15 cellular contexts compared by ENCODE assay signal in genomic region chr1:177927021-177927596, GRCh38. TPM values are rescaled to one million over a fixed set of nuclear protein-coding genes. Genes with fewer than 3 reads are reported as not detected.
DNase-seq lines count a peak whose midpoint lies in the region; FAIRE-seq and TF ChIP-seq lines count a peak whose summit lies in the region.
"Had no signal": no experiment of that assay in that cellular context is flagged by ENCODE, and none has a peak within 500 bp of the region (broad histone marks: within the 10 kb centered on the region; RNA-seq: fewer than 3 reads in every experiment).

No MANE protein-coding gene starts in this region.

- H3K4me1 Mint-ChIP-seq in astrocyte (ENCODE audit: low read depth, unreplicated experiment) (peaks cover 22% of the 10 kb centered on the region), endodermal cell (peaks cover 6% of the 10 kb centered on the region)

- H3K4me1 ChIP-seq in astrocyte (ENCODE audit: insufficient read depth, low read length) = peaks cover 23% of the 10 kb centered on the region
- H3K4me1 ChIP-seq in A673 (ENCODE audit: insufficient read depth, low read length, poor library complexity, severe bottlenecking) = no peaks in the 10 kb centered on the region
- no peaks in the 10 kb centered on the region for H3K4me1 ChIP-seq in endodermal cell (ENCODE audit: control insufficient read depth, insufficient read depth, low read length)
- H3K4me1 ChIP-seq: ascending aorta, gastrocnemius medialis had no signal

- H3K9me3 Mint-ChIP-seq in astrocyte (ENCODE audit: unreplicated experiment) (peaks cover 3% of the 10 kb centered on the region), endodermal cell (no peaks in the 10 kb centered on the region)

- peak overlapping the region; percentile 10 for H2AFZ ChIP-seq in astrocyte (ENCODE audit: low read depth, low read length)

- peak; percentile 99 for FAIRE-seq in astrocyte (lab: Jason Lieb, UNC)

- H3K27ac Mint-ChIP-seq in astrocyte (ENCODE audit: unreplicated experiment) (peak overlapping the region; percentile 56), endodermal cell (no peak overlapping the region)

- H3K27ac ChIP-seq in astrocyte (ENCODE audit: low read depth, low read length) (peak overlapping the region; percentile 76), A673 (ENCODE audit: low read depth, low read length, poor library complexity, severe bottlenecking) (no peak overlapping the region), endodermal cell (ENCODE audit: low read depth, low read length) (no peak overlapping the region)
- H3K27ac ChIP-seq: gastrocnemius medialis had no signal

- H3K4me3 ChIP-seq in astrocyte (ENCODE audit: insufficient read depth, low read depth, low read length) = no peak overlapping the region
- H3K4me3 ChIP-seq in A673 (ENCODE audit: low read depth, low read length, poor library complexity, severe bottlenecking) = no peak overlapping the region
- H3K4me3 ChIP-seq in endodermal cell (ENCODE audit: low read length) = no peak overlapping the region
- H3K4me3 ChIP-seq: ascending aorta, gastrocnemius medialis had no signal

- no peaks in the 10 kb centered on the region for H3K27me3 Mint-ChIP-seq in astrocyte (ENCODE audit: low read depth, unreplicated experiment)
- H3K27me3 Mint-ChIP-seq in endodermal cell (ENCODE audit: insufficient read depth) = peaks cover 2% of the 10 kb centered on the region

- H3K27me3 ChIP-seq in astrocyte (ENCODE audit: insufficient read depth, low read length) (no peaks in the 10 kb centered on the region), A673 (replicated peaks; ENCODE audit: insufficient read depth, low read depth, low read length, poor library complexity) (no peaks in the 10 kb centered on the region), endodermal cell (ENCODE audit: control insufficient read depth, insufficient read depth, low read length, poor library complexity, severe bottlenecking) (no peaks in the 10 kb centered on the region)
- H3K27me3 ChIP-seq: ascending aorta, gastrocnemius medialis had no signal

- peak; percentile 96 for DNase-seq in HCEC 1CT
- DNase-seq in astrocyte (ENCODE audit: low read depth) = peak; percentile 97
- peak; percentile 73 for DNase-seq in glomerular visceral epithelial cell (ENCODE audit: extremely low spot score)
- DNase-seq in stromal cell of bone marrow (ENCODE audit: low read depth) = peak; percentile 60
- no peak for DNase-seq in A673 (ENCODE audit: low spot score)
- no peak for DNase-seq in endodermal cell
- no peak for DNase-seq in HT-29 (ENCODE audit: low spot score)
- no peak for DNase-seq in HK-2 (ENCODE audit: unreplicated experiment)
- DNase-seq: activated T-cell treated with anti-CD3 and anti-CD28 coated beads, Interleukin-2, amount 50 U/mL, for 1 hour; DMS53; gastrocnemius medialis; NCI-H2227 treated with DMSO at 0.1 percent for 48 hours; posterior cingulate gyrus; stimulated activated CD4-positive, alpha-beta T cell treated with anti-CD3 and anti-CD28 coated beads, Interleukin-4, amount 100 ng/mL, for 24 hours had no signal

- POLR2A ChIA-PET in A673 (lab: Charles Lee; ENCODE audit: low non-redundant PET) = no interaction called here

- H4K20me1 ChIP-seq in astrocyte (ENCODE audit: insufficient read depth, low read length) = no peaks in the 10 kb centered on the region

- peak overlapping the region; percentile 36 for H3K4me3 Mint-ChIP-seq in astrocyte (ENCODE audit: unreplicated experiment)
- no peak overlapping the region for H3K4me3 Mint-ChIP-seq in endodermal cell

- peak overlapping the region; percentile 20 for H3K9ac ChIP-seq in astrocyte (ENCODE audit: low read length)
- no peak overlapping the region for H3K9ac ChIP-seq in endodermal cell (ENCODE audit: extremely low read depth, low read length, poor library complexity, severe bottlenecking)

- intact Hi-C loops in A673 (cut with micrococcal nuclease; ENCODE audit: unreplicated experiment) = no loop called here

- H3K36me3 ChIP-seq in astrocyte (ENCODE audit: insufficient read depth, low read length) (no peaks in the 10 kb centered on the region), A673 (ENCODE audit: insufficient read depth, low read length, poor library complexity, severe bottlenecking) (no peaks in the 10 kb centered on the region), endodermal cell (ENCODE audit: control insufficient read depth, insufficient read depth, low read length) (no peaks in the 10 kb centered on the region)

- H3K4me2 ChIP-seq in astrocyte (ENCODE audit: low read length) = peak overlapping the region; percentile 58

- TF ChIP-seq CTCF in astrocyte (IDR thresholded peaks at IDR 0.05; ENCODE audit: insufficient read depth, low read depth, low read length) (no peak), A673 (conservative IDR thresholded peaks at IDR 0.05; ENCODE audit: low read depth, low read length) (no peak), endodermal cell (conservative IDR thresholded peaks at IDR 0.05) (no peak)

- no peaks in the 10 kb centered on the region for H3K9me3 ChIP-seq in astrocyte (ENCODE audit: insufficient read depth, low read depth, low read length)
- H3K9me3 ChIP-seq in A673 (ENCODE audit: low read depth, low read length, poor library complexity, severe bottlenecking) = no peaks in the 10 kb centered on the region
- no peaks in the 10 kb centered on the region for H3K9me3 ChIP-seq in endodermal cell (ENCODE audit: control insufficient read depth, low read length)
- H3K9me3 ChIP-seq: ascending aorta, gastrocnemius medialis had no signal

- BruUV-seq in A673 (replicated peaks; lab: Mats Ljungman, UMichigan) = no TSS peak

- H3K36me3 Mint-ChIP-seq in astrocyte (ENCODE audit: low read depth, unreplicated experiment) (no peaks in the 10 kb centered on the region), endodermal cell (ENCODE audit: low read depth) (no peaks in the 10 kb centered on the region)

- WGBS in endodermal cell (ENCODE audit: insufficient coverage in 1 of 2, insufficient read length in 1 of 2), 2 experiments = 88 to 89% methylated on average over 3 to 5 of the region's 5 CpGs

- no peaks in the 10 kb centered on the region for H3K79me2 ChIP-seq in astrocyte (ENCODE audit: insufficient read depth, low read length)

- CTCF ChIA-PET in A673 (lab: Charles Lee) = no interaction called here

RNA-seq across cellular contexts. Expression of gene SEC16B, which starts 42.7 kb away (rescaled TPM):
- total RNA-seq in astrocyte (3.0 and 4.2 TPM in 2 replicates), A673 (2021) (1.3 and 1.6 TPM in 2 replicates), endodermal cell (1 to 10 TPM in 1 of 2 donors, under 1 TPM in 1; 0.90 to 1.7 TPM)
- 1.4 TPM for polyA plus RNA-seq in endodermal cell (2013, experiment 1 of 2)
- polyA plus RNA-seq in endodermal cell (2013, experiment 2 of 2) = 1.7 TPM
- total RNA-seq in HT-29 (2014; rRNA removed; shearing (Covaris generic)) = 1.5 and 2.9 TPM in 2 replicates

Comparison
In these comparisons a context has a peak if more than half of its experiments do, and no peak if none do; other contexts are left out.
1. DNase-seq: peak in HCEC 1CT (single experiment), astrocyte (single experiment), glomerular visceral epithelial cell (single experiment) and stromal cell of bone marrow (single experiment); none in A673 (single experiment), endodermal cell (single experiment), HT-29 (single experiment) and HK-2 (single experiment).